In the genomic region with DNA sequence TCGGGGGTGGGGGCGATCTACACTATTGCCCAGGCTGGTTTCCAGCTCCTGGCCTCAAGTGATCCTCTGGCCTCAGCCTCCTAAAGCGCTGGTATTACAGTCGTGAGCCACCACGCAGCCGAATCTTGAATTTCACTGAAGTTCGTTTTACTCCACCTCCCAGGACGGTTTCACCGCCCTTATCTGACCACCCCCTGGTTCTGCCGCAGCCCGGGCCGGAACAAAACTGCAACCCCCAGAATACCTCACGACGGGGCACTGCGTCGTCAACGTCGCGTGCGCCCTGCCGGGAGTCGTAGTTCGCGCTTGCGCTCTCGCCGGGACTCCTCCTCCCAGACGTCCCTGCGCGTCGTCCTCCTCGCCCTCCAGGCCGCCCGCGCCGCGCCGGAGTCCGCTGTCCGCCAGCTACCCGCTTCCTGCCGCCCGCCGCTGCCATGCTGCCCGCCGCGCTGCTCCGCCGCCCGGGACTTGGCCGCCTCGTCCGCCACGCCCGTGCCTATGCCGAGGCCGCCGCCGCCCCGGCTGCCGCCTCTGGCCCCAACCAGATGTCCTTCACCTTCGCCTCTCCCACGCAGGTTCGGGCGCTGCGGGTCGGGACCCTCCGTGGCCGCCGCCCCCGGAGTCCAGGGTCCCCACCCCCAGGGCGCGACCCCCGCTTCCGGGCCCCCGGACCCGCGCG, we compare ENCODE assay signal across 8 cellular contexts.
A peak's percentile ranks its signal among the peaks of the same experiment; 100 is the strongest.
DNase-seq lines count a peak whose midpoint lies in the region; ATAC-seq lines count a peak whose summit lies in the region.

Gene ATP5F1D, plus strand, starts transcription at position 335 of the 679 bp plus-strand sequence. Its CDS starts 100 bp downstream, at position 435.

- peak; percentile 54 for ATAC-seq in GM19043 (IDR thresholded peaks at IDR 0.05; ENCODE audit: low read depth, unreplicated experiment)
- ATAC-seq in HG03558 (IDR thresholded peaks at IDR 0.05; ENCODE audit: extremely low read depth, unreplicated experiment): peak; percentile 38

- DNase-seq in AG08395 (ENCODE audit: low spot score): peak; percentile 98
- DNase-seq in NCI-H748 (lab: John Stamatoyannopoulos, UW; ENCODE audit: unreplicated experiment): peak; percentile 92
- peak; percentile 89 for DNase-seq in activated CD4-positive, alpha-beta T cell treated with anti-CD3 and anti-CD28 coated beads, Interleukin-2, amount 50 U/mL, for 1 hour
- DNase-seq in dedifferentiated amniotic fluid mesenchymal stem cell (ENCODE audit: extremely low spot score): peak; percentile 85
- peak; percentile 98 for DNase-seq in left kidney (ENCODE audit: low read depth, low spot score)
- peak; percentile 92 for DNase-seq in stimulated activated CD4-positive, alpha-beta T cell treated with anti-CD3 and anti-CD28 coated beads, Interleukin-1b, Interleukin-23, amount 100 ng/mL, for 48 hours

Comparison
In these comparisons a context has a peak if more than half of its experiments do, and no peak if none do; other contexts are left out.
1. Peak in every context shown above with its lines: DNase-seq and ATAC-seq.